9 cellular contexts compared by ENCODE assay signal in the genomic region with DNA sequence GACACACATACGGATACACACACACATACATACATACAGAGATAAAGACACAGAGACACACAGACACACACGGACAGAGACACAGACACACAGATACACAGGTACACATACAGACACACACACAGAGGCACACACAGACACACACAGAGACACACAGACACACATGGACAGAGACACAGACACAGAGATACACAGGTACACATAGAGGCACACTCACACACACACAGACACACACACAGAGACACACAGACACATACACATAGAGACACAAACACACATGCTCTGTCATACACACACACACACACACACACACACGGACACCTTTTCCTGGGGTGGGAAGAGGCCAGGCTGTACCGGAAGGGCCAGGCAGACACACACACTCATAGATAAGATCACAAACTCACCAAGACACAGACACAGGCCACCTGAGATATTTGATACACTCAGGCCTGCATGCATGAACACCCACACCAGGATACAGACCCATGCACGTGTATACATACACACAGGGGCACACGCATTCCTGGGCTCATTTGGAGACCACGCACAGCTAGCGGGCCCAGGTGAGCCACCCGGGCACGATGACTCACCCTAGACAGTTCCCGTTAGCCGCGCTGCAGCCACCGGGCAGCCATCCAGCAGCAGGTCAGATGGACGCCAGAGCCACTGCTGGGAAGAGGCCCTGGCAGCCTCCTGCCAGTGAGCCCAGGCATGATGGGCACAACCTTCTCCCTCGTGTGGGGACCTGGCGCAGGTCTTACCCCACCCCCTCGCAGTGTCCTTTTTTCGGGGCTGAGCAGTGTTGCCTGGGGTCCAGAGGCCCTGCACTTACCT. TPM values are rescaled to one million over a fixed set of nuclear protein-coding genes. Genes with fewer than 3 reads are reported as not detected.
DNase-seq lines count a peak whose midpoint lies in the region; ATAC-seq and TF ChIP-seq lines count a peak whose summit lies in the region.
"Had no signal": no experiment of that assay in that cellular context is flagged by ENCODE, and none has a peak within 500 bp of the region (broad histone marks: within the 10 kb centered on the region; RNA-seq: fewer than 3 reads in every experiment).

No MANE protein-coding gene starts in this region.

- H3K4me3 ChIP-seq in cardiac fibroblast (replicated peaks in 1 of 2; ENCODE audit: low read depth in 2 of 2, low read length in 2 of 2), result no peak overlapping the region
- H3K4me3 ChIP-seq in mesenchymal stem cell (ENCODE audit: insufficient read depth in 1 of 2, low read depth in 1 of 2, low read length in 2 of 2), result no peak overlapping the region
- H3K4me3 ChIP-seq in aorta (ENCODE audit: low read length in 2 of 2), result no peak overlapping the region

- no peak overlapping the region for H2AFZ ChIP-seq in mesenchymal stem cell (ENCODE audit: low read depth, low read length)

- H3K36me3 ChIP-seq in mesenchymal stem cell (ENCODE audit: control insufficient read depth in 1 of 2, insufficient read depth in 2 of 2, low read depth in 1 of 2, low read length in 2 of 2) (peaks cover 0 to 3% of the 10 kb centered on the region in 2 experiments), aorta (ENCODE audit: control insufficient read depth in 1 of 2, insufficient read depth in 2 of 2, low read length in 1 of 2) (no peaks in the 10 kb centered on the region)

- no peak overlapping the region for H3K4ac ChIP-seq in mesenchymal stem cell (ENCODE audit: low read depth in 1 of 2, low read length in 2 of 2)

- H3K14ac ChIP-seq in mesenchymal stem cell (ENCODE audit: low read length in 2 of 2), result peak overlapping the region in 1 of 2 experiments; percentile 0

- no peak overlapping the region for H3K4me2 ChIP-seq in mesenchymal stem cell (ENCODE audit: low read length, poor library complexity, severe bottlenecking)

- intact Hi-C loops in Right ventricle myocardium superior (cut with DNase I) (loop anchor here (5.0 kb wide), 1 partner anchor 107 kb away; no protein-coding TSS in a partner anchor), cardiac septum (cut with DNase I) (loop anchor here (10.0 kb wide), 1 partner anchor 205 kb away; the partner anchor contains the start of gene NUDT14), aorta (cut with DNase I) (no loop called here)

- 82% methylated on average over 19 of the region's 19 CpGs for WGBS in mesenchymal stem cell
- 58 to 60% methylated on average over 19 of the region's 19 CpGs for WGBS in aorta, 2 donors

- peak overlapping the region; percentile 13 for H4K8ac ChIP-seq in mesenchymal stem cell (ENCODE audit: low read length)

- peak overlapping the region in 1 of 2 experiments; percentile 0 for H2BK12ac ChIP-seq in mesenchymal stem cell (ENCODE audit: low read length in 2 of 2)

- TF ChIP-seq CTCF in cardiac fibroblast (IDR thresholded peaks at IDR 0.05; ENCODE audit: low read depth, low read length), result no peak

- ATAC-seq in Right ventricle myocardium superior (ENCODE audit: poor library complexity), result peak; percentile 62
- ATAC-seq in aorta (ENCODE audit: low FRiP score), result no peak
- no peak for ATAC-seq in HG02973 (IDR thresholded peaks at IDR 0.05; ENCODE audit: unreplicated experiment)
- ATAC-seq in HG02840 (IDR thresholded peaks at IDR 0.05; ENCODE audit: low FRiP score, unreplicated experiment), result no peak

- H3K18ac ChIP-seq in mesenchymal stem cell (ENCODE audit: low read depth in 1 of 2, low read length in 2 of 2), result no peak overlapping the region

- DNase-seq in Right ventricle myocardium superior (peak; percentile 80), cardiac septum (ENCODE audit: low spot score) (no peak), cardiac fibroblast (ENCODE audit: low read depth in 2 of 2) (peak; percentile 48 to 60), mesenchymal stem cell (no peak), aorta (peak; percentile 77 to 81), hippocampal formation (lab: John Stamatoyannopoulos, UW) (no peak)

- H3K27me3 ChIP-seq in mesenchymal stem cell (ENCODE audit: control insufficient read depth in 1 of 2, insufficient read depth in 1 of 2, low read length in 2 of 2) (no peaks in the 10 kb centered on the region), aorta (ENCODE audit: control insufficient read depth in 1 of 2, insufficient read depth in 2 of 2, low read length in 1 of 2) (no peaks in the 10 kb centered on the region)

- H2BK5ac ChIP-seq in mesenchymal stem cell (ENCODE audit: low read depth, low read length, poor library complexity, severe bottlenecking), result no peak overlapping the region

- H3K9me3 ChIP-seq in mesenchymal stem cell (ENCODE audit: control insufficient read depth, low read length) (no peaks in the 10 kb centered on the region), aorta (ENCODE audit: control insufficient read depth, low read length) (no peaks in the 10 kb centered on the region)

- H3K9ac ChIP-seq in mesenchymal stem cell (ENCODE audit: low read length), result no peak overlapping the region

- H3K27ac ChIP-seq in mesenchymal stem cell (ENCODE audit: low read length, poor library complexity, severe bottlenecking) (no peak overlapping the region), aorta (ENCODE audit: low read depth in 1 of 2, low read length in 2 of 2) (no peak overlapping the region)
- H3K27ac ChIP-seq: HL-60 had no signal

- H2BK120ac ChIP-seq in mesenchymal stem cell (ENCODE audit: low read depth, low read length), result no peak overlapping the region

- no peak overlapping the region for H3K23ac ChIP-seq in mesenchymal stem cell (ENCODE audit: low read length in 2 of 2)

- H2BK15ac ChIP-seq in mesenchymal stem cell (ENCODE audit: low read depth, poor library complexity, severe bottlenecking), result no peak overlapping the region

- H3K79me1 ChIP-seq in mesenchymal stem cell (replicated peaks; ENCODE audit: low read length, poor library complexity, severe bottlenecking), result peaks cover 12% of the 10 kb centered on the region

- H3K4me1 ChIP-seq in mesenchymal stem cell (ENCODE audit: control insufficient read depth, insufficient read depth, low read depth, low read length), result peaks cover 71% of the 10 kb centered on the region
- no peaks in the 10 kb centered on the region for H3K4me1 ChIP-seq in aorta (ENCODE audit: control insufficient read depth in 1 of 2, insufficient read depth in 2 of 2, low read length in 2 of 2)

- H4K91ac ChIP-seq in mesenchymal stem cell (ENCODE audit: low read length), result peak overlapping the region; percentile 19

- H2AK5ac ChIP-seq in mesenchymal stem cell (ENCODE audit: low read length, severe bottlenecking), result peak overlapping the region; percentile 83

RNA-seq across cellular contexts. Expression of gene AHNAK2, which starts 1.8 kb away (rescaled TPM):
- total RNA-seq in Right ventricle myocardium superior (2.6 TPM), cardiac septum (4.6 TPM), aorta (10 to 100 TPM; 25.5 to 61.3 TPM)
- 21.6 TPM for polyA plus RNA-seq in mesenchymal stem cell (2013, experiment 1 of 2)
- 19.4 TPM for polyA plus RNA-seq in mesenchymal stem cell (2013, experiment 2 of 2)
- polyA plus RNA-seq in aorta, result 10 to 100 TPM in 1 of 2 donors, 1 to 10 TPM in 1; 4.6 to 10.6 TPM

RNA-seq across cellular contexts. Expression of gene CLBA1, which starts 5.6 kb away (rescaled TPM):
- total RNA-seq in Right ventricle myocardium superior (1.5 TPM), cardiac septum (2.7 TPM), aorta (1 to 10 TPM; 2.6 to 5.1 TPM)
- 5.1 TPM for polyA plus RNA-seq in mesenchymal stem cell (2013, experiment 1 of 2)
- 5.4 TPM for polyA plus RNA-seq in mesenchymal stem cell (2013, experiment 2 of 2)
- 10 to 100 TPM in 1 of 2 donors, 1 to 10 TPM in 1; 1.8 to 10.2 TPM for polyA plus RNA-seq in aorta

RNA-seq across cellular contexts. Expression of gene CDCA4, which starts 40.9 kb away (rescaled TPM):
- total RNA-seq in Right ventricle myocardium superior (1.6 TPM), cardiac septum (2.3 TPM), aorta (1 to 10 TPM; 4.1 to 5.9 TPM)
- 8.8 TPM for polyA plus RNA-seq in mesenchymal stem cell (2013, experiment 1 of 2)
- 8.9 TPM for polyA plus RNA-seq in mesenchymal stem cell (2013, experiment 2 of 2)
- 1 to 10 TPM; 3.0 to 3.7 TPM for polyA plus RNA-seq in aorta

RNA-seq across cellular contexts. Expression of gene PLD4, which starts 55.3 kb away (rescaled TPM):
- 0.13 TPM for total RNA-seq in Right ventricle myocardium superior
- total RNA-seq in cardiac septum, result 0.51 TPM
- 0.01 TPM for polyA plus RNA-seq in mesenchymal stem cell (2013, experiment 1 of 2)
- not detected for polyA plus RNA-seq in mesenchymal stem cell (2013, experiment 2 of 2)
- total RNA-seq in aorta, result 1 to 10 TPM in 1 of 2 donors, under 1 TPM in 1; 0.62 to 1.7 TPM
- polyA plus RNA-seq in aorta, result under 1 TPM in 1 of 2 donors, not detected in 1; 0.38 TPM

Comparison
In these comparisons a context has a peak if more than half of its experiments do, and no peak if none do; other contexts are left out.
1. DNase-seq: peak in Right ventricle myocardium superior (single experiment), cardiac fibroblast (2 of 2) and aorta (2 of 2); none in cardiac septum (single experiment), mesenchymal stem cell (single experiment) and hippocampal formation (0 of 2).
2. intact Hi-C loops: an anchor here in Right ventricle myocardium superior (5.0 kb wide) and cardiac septum (10.0 kb wide); none called in aorta.